20 cellular contexts compared by ENCODE assay signal in the genomic region with DNA sequence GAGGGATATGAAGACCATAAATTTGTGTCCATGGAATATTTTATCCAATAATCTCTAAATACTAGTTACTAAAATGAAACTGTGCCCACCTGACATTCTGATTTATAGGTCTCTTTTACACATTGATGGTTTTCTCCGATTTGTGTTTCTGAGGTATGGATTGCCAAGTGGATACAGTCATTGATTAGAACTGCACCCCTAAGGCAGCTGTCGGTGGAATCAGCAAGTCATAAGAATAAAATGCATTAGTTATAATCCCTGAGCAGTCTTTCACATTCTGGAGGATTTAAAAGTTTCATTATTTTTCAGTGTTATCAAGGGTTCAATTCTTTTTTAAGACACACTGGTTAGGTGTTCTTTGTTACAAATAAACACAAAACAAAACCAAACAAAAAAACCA. TPM values are rescaled to one million over a fixed set of nuclear protein-coding genes. Genes with fewer than 3 reads are reported as not detected.
"Had no signal": no experiment of that assay in that cellular context is flagged by ENCODE, and none has a peak within 500 bp of the region (broad histone marks: within the 10 kb centered on the region; RNA-seq: fewer than 3 reads in every experiment).

No MANE protein-coding gene starts in this region.

- H3K27me3 ChIP-seq: suprapubic skin, tibial nerve, uterus had no signal

- H3K4me3 ChIP-seq: coronary artery, suprapubic skin, tibial nerve, uterus had no signal

- DNase-seq: activated CD4-positive, CD25-positive, alpha-beta regulatory T cell treated with anti-CD3 and anti-CD28 coated beads, Interleukin-2, amount 50 U/mL, for 72 hours; activated naive CD8-positive, alpha-beta T cell treated with anti-CD3 and anti-CD28 coated beads for 36 hours; activated T-cell treated with anti-CD3 and anti-CD28 coated beads, Interleukin-2, amount 50 U/mL, for 24 hours; cerebellar nuclear complex; endodermal cell; left colon; midbrain; small intestine; stimulated activated CD4-positive, alpha-beta T cell treated with anti-CD3 and anti-CD28 coated beads, Interleukin-2, amount 100 ng/mL, for 24 hours; stimulated activated naive CD8-positive, alpha-beta T cell treated with anti-CD3 and anti-CD28 coated beads, Interleukin-15, amount 100 ng/mL, for 72 hours; T-helper 1 cell; uterus; WERI-Rb-1 had no signal

- H3K36me3 ChIP-seq: suprapubic skin, uterus, WERI-Rb-1 had no signal

- H3K27ac ChIP-seq: coronary artery, epithelial cell of prostate, suprapubic skin, tibial nerve, WERI-Rb-1 had no signal

- H3K9me3 ChIP-seq: suprapubic skin, tibial nerve, uterus had no signal

- ATAC-seq: activated T-helper 17 cell treated with anti-CD3 and anti-CD28 coated beads, Interleukin-2, amount 50 U/mL, for 72 hours; left colon; natural killer cell treated with Interleukin-12 subunit alpha and Interleukin-12 subunit beta and Interleukin-15 and Interleukin-18, amount 100 ng/mL, for 72 hours; stimulated activated effector memory CD8-positive, alpha-beta T cell treated with anti-CD3 and anti-CD28 coated beads, Interleukin-12 subunit alpha, Interleukin-12 subunit beta, amount 100 ng/mL, for 72 hours; stimulated activated naive CD8-positive, alpha-beta T cell treated with anti-CD3 and anti-CD28 coated beads, Interleukin-15, amount 100 ng/mL, for 72 hours had no signal

- H3K4me1 ChIP-seq: uterus had no signal

RNA-seq across cellular contexts. Expression of a gene that starts 6.0 kb away (rescaled TPM):
- total RNA-seq: activated naive CD8-positive, alpha-beta T cell treated with anti-CD3 and anti-CD28 coated beads for 36 hours; endodermal cell; natural killer cell treated with Interleukin-12 subunit alpha and Interleukin-12 subunit beta and Interleukin-15 and Interleukin-18, amount 100 ng/mL, for 72 hours had no signal
